16 cellular contexts compared by ENCODE assay signal in the genomic region with DNA sequence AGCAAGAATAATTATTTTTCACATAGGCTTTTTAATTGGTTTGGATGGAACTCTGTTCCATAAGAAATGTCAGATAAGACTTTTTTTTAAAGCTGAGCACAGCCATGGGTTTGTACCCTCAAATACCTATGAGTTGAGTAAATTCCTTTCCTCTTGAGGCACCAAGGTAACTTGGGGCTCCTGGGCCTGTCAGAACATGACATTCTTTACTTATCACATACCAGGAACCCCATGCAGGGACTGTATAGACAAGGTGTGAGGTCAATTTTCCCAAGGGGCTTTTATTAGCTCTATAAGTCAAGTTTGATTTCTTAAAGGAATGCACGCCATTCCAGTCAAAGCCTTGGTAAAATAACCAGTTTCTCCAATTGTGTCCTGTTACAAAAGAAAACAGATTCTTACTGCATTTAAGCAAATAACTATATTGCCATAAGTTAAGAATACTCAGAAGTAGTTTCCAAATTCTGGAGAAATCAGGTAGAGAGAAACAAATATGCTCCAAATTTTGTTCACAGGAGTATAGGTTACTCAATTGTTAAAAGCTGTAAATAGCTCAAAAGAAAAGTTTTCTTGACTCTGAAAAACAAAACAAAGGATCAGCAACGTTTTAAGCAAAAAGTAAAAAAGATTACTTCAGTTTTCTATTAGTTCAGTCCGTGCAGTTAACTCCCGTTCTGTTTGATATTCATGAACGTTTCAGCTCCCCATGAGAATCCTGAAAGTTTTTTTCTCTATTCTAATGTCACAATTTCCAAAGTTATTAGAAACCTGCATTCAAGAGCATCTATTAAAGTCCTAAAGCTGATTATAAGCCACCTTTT.
DNase-seq lines count a peak whose midpoint lies in the region; ATAC-seq and TF ChIP-seq lines count a peak whose summit lies in the region.
"Had no signal": no experiment of that assay in that cellular context is flagged by ENCODE, and none has a peak within 500 bp of the region (broad histone marks: within the 10 kb centered on the region; RNA-seq: fewer than 3 reads in every experiment).

No MANE protein-coding gene starts in this region.

- H3K9ac ChIP-seq in SK-N-SH, result no peak overlapping the region
- H3K9ac ChIP-seq: BLaER1 had no signal

- peaks cover 0 to 6% of the 10 kb centered on the region in 2 experiments for H3K36me3 ChIP-seq in SK-N-SH (replicated peaks in 1 of 2; ENCODE audit: control insufficient read depth in 1 of 2, insufficient read depth in 2 of 2, low read length in 1 of 2)
- H3K36me3 ChIP-seq: BLaER1 had no signal

- CTCF ChIA-PET in SK-N-SH (lab: Yijun Ruan, JAX), result interaction anchor here (0.7 to 2.2 kb wide), 3 partner anchors 10 to 276 kb away, joined by 3 to 13 read pairs (median 12); no protein-coding TSS in a partner anchor
- CTCF ChIA-PET in RWPE1 (lab: Yijun Ruan, JAX), result no interaction called here

- POLR2A ChIA-PET in SK-N-SH (lab: Yijun Ruan, JAX) (no interaction called here), RWPE1 (lab: Yijun Ruan, JAX; ENCODE audit: low non-redundant PET) (no interaction called here)

- DNase-seq in SK-N-SH (no peak), OCI-M1 (lab: John Stamatoyannopoulos, UW) (peak; percentile 3), epithelial cell of esophagus (ENCODE audit: low read depth) (peak; percentile 52), RWPE1 (ENCODE audit: low spot score) (no peak), erythroblast (lab: John Stamatoyannopoulos, UW) (no peak), NCI-H774 (lab: John Stamatoyannopoulos, UW) (no peak)
- DNase-seq: 8988T; AML-193; CD8-positive, alpha-beta memory T cell; DMS79 treated with DMSO at 0.1 percent for 48 hours; EL; HCEC 1CT had no signal

- no peak overlapping the region for H3K4me2 ChIP-seq in SK-N-SH
- H3K4me2 ChIP-seq: BLaER1 had no signal

- no peaks in the 10 kb centered on the region for H3K4me1 ChIP-seq in SK-N-SH (ENCODE audit: control insufficient read depth in 1 of 2, insufficient read depth in 2 of 2, low read depth in 1 of 2, low read length in 1 of 2)
- H3K4me1 ChIP-seq: BLaER1 had no signal

- no peak overlapping the region for H2AFZ ChIP-seq in SK-N-SH (ENCODE audit: low read depth)

- no peak for TF ChIP-seq CTCF in SK-N-SH (IDR thresholded peaks at IDR 0.05)
- no peak for TF ChIP-seq CTCF in epithelial cell of esophagus (IDR thresholded peaks at IDR 0.05; ENCODE audit: insufficient read depth, low read depth, low read length, missing control alignments)
- no peak for TF ChIP-seq CTCF in RWPE1 (conservative IDR thresholded peaks at IDR 0.05; ENCODE audit: low read depth)

- WGBS in SK-N-SH (ENCODE audit: low lambda C conversion rate), result 24% methylated on average over 5 of the region's 5 CpGs

- no peaks in the 10 kb centered on the region for H3K27me3 ChIP-seq in SK-N-SH (ENCODE audit: insufficient read depth)
- H3K27me3 ChIP-seq: BLaER1 had no signal

- H4K20me1 ChIP-seq in SK-N-SH (ENCODE audit: insufficient read depth), result no peaks in the 10 kb centered on the region
- H4K20me1 ChIP-seq: BLaER1 had no signal

- TF ChIP-seq RAD21 in SK-N-SH (IDR thresholded peaks at IDR 0.05; ENCODE audit: low read length), result no peak

- H3K27ac ChIP-seq in SK-N-SH (ENCODE audit: low read depth in 2 of 2, low read length in 1 of 2), result no peak overlapping the region
- H3K27ac ChIP-seq in RWPE1, result no peak overlapping the region
- H3K27ac ChIP-seq: BLaER1, HL-60 had no signal

- H3K79me2 ChIP-seq in SK-N-SH (ENCODE audit: insufficient read depth), result no peaks in the 10 kb centered on the region

- no peak for ATAC-seq in SK-N-SH treated with all-trans-retinoic acid at 6 μM for 48 hours

- no peak for TF ChIP-seq POLR2A in erythroblast (IDR thresholded peaks at IDR 0.05; ENCODE audit: low read length)

- no peak for TF ChIP-seq EP300 in SK-N-SH (IDR thresholded peaks at IDR 0.05; ENCODE audit: borderline replicate concordance in 1 of 2, low read depth in 1 of 2, low read length in 1 of 2)

- H3K4me3 ChIP-seq in SK-N-SH (ENCODE audit: low read depth in 2 of 2, low read length in 1 of 2) (no peak overlapping the region), epithelial cell of esophagus (ENCODE audit: low read length) (no peak overlapping the region)
- H3K4me3 ChIP-seq: BLaER1 had no signal

- peaks cover 26% of the 10 kb centered on the region for H3K9me3 ChIP-seq in SK-N-SH
- H3K9me3 ChIP-seq: Caco-2 had no signal

- H3F3A ChIP-seq in SK-N-SH (replicated peaks; ENCODE audit: insufficient read depth), result no peaks in the 10 kb centered on the region

- no peaks in the 10 kb centered on the region for H3K9me2 ChIP-seq in SK-N-SH

TF ChIP-seq in SK-N-SH, 30 proteins besides CTCF, POLR2A, EP300 and RAD21:
- TF ChIP-seq, protein P1, sequence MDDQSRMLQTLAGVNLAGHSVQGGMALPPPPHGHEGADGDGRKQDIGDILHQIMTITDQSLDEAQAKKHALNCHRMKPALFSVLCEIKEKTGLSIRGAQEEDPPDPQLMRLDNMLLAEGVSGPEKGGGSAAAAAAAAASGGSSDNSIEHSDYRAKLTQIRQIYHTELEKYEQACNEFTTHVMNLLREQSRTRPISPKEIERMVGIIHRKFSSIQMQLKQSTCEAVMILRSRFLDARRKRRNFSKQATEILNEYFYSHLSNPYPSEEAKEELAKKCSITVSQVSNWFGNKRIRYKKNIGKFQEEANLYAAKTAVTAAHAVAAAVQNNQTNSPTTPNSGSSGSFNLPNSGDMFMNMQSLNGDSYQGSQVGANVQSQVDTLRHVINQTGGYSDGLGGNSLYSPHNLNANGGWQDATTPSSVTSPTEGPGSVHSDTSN (IDR thresholded peaks at IDR 0.05), result no peak
- TF ChIP-seq YY1 (IDR thresholded peaks at IDR 0.05; ENCODE audit: low read depth), result 0 out of 2 replicates have a peak, but pooled peaks have one; percentile 47
- TF ChIP-seq, protein P2, sequence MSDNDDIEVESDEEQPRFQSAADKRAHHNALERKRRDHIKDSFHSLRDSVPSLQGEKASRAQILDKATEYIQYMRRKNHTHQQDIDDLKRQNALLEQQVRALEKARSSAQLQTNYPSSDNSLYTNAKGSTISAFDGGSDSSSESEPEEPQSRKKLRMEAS (IDR thresholded peaks at IDR 0.05; ENCODE audit: low read depth), result no peak

TF ChIP-seq in SK-N-SH treated with all-trans-retinoic acid at 6 μM for 48 hours, 23 proteins besides CTCF, POLR2A, EP300 and RAD21:
- TF ChIP-seq GLIS3 (CRISPR knock-in tag; IDR thresholded peaks at IDR 0.05), result no peak
- no peak for TF ChIP-seq TCF4 (CRISPR knock-in tag; IDR thresholded peaks at IDR 0.05; ENCODE audit: borderline replicate concordance)
- TF ChIP-seq ZNF565 (CRISPR knock-in tag; conservative IDR thresholded peaks at IDR 0.05; ENCODE audit: low read depth), result no peak
- no peak for TF ChIP-seq ZNF8 (CRISPR knock-in tag; IDR thresholded peaks at IDR 0.05)
- TF ChIP-seq, protein P3, sequence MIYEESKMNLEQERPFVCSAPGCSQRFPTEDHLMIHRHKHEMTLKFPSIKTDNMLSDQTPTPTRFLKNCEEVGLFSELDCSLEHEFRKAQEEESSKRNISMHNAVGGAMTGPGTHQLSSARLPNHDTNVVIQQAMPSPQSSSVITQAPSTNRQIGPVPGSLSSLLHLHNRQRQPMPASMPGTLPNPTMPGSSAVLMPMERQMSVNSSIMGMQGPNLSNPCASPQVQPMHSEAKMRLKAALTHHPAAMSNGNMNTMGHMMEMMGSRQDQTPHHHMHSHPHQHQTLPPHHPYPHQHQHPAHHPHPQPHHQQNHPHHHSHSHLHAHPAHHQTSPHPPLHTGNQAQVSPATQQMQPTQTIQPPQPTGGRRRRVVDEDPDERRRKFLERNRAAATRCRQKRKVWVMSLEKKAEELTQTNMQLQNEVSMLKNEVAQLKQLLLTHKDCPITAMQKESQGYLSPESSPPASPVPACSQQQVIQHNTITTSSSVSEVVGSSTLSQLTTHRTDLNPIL (CRISPR knock-in tag; IDR thresholded peaks at IDR 0.05; ENCODE audit: low read depth), result no peak
- no peak for TF ChIP-seq TOX (CRISPR knock-in tag; IDR thresholded peaks at IDR 0.05; ENCODE audit: borderline replicate concordance)

Comparison
In these comparisons a context has a peak if more than half of its experiments do, and no peak if none do; other contexts are left out.
1. DNase-seq: peak in OCI-M1 (single experiment) and epithelial cell of esophagus (single experiment); none in SK-N-SH (single experiment), RWPE1 (single experiment), erythroblast (0 of 2) and NCI-H774 (single experiment).